8 cellular contexts compared by ENCODE assay signal in genomic region chr1:27504588-27505419, GRCh38. TPM values are rescaled to one million over a fixed set of nuclear protein-coding genes. Genes with fewer than 3 reads are reported as not detected.
A peak's percentile ranks its signal among the peaks of the same experiment; 100 is the strongest.
DNase-seq lines count a peak whose midpoint lies in the region; ATAC-seq and TF ChIP-seq lines count a peak whose summit lies in the region.

No MANE protein-coding gene starts in this region.

- H3K27me3 ChIP-seq in aorta (ENCODE audit: control insufficient read depth in 1 of 2, insufficient read depth in 2 of 2, low read length in 1 of 2): no peaks in the 10 kb centered on the region

- no peaks in the 10 kb centered on the region for H3K36me3 ChIP-seq in aorta (ENCODE audit: control insufficient read depth in 1 of 2, insufficient read depth in 2 of 2, low read length in 1 of 2)

- H3K4me1 ChIP-seq in aorta (ENCODE audit: control insufficient read depth in 1 of 2, insufficient read depth in 2 of 2, low read length in 2 of 2): no peaks in the 10 kb centered on the region

- ATAC-seq in natural killer cell treated with Interleukin-12 subunit alpha and Interleukin-12 subunit beta and Interleukin-15 and Interleukin-18, amount 100 ng/mL, for 72 hours: peak; percentile 24 to 36
- ATAC-seq in natural killer cell (no peak), aorta (ENCODE audit: low FRiP score) (peak; percentile 93), HG03159 (IDR thresholded peaks at IDR 0.05; ENCODE audit: unreplicated experiment) (no peak), HG03442 (IDR thresholded peaks at IDR 0.05; ENCODE audit: unreplicated experiment) (no peak), GM18502 (IDR thresholded peaks at IDR 0.05; ENCODE audit: poor library complexity, unreplicated experiment) (no peak)

- no peaks in the 10 kb centered on the region for H3K9me3 ChIP-seq in aorta (ENCODE audit: control insufficient read depth, low read length)

- H3K36me3 Mint-ChIP-seq in natural killer cell treated with Interleukin-12 subunit alpha and Interleukin-12 subunit beta and Interleukin-15 and Interleukin-18, amount 100 ng/mL, for 72 hours: no peaks in the 10 kb centered on the region
- no peaks in the 10 kb centered on the region for H3K36me3 Mint-ChIP-seq in natural killer cell
- no peaks in the 10 kb centered on the region for H3K36me3 Mint-ChIP-seq in nephron progenitor cell (ENCODE audit: low read depth)

- H3K27me3 Mint-ChIP-seq in natural killer cell treated with Interleukin-12 subunit alpha and Interleukin-12 subunit beta and Interleukin-15 and Interleukin-18, amount 100 ng/mL, for 72 hours: no peaks in the 10 kb centered on the region
- H3K27me3 Mint-ChIP-seq in natural killer cell (ENCODE audit: low read depth in 2 of 2) (no peaks in the 10 kb centered on the region), nephron progenitor cell (ENCODE audit: low read depth, poor library complexity) (peaks cover 4% of the 10 kb centered on the region)

- no peak for TF ChIP-seq CTCF in natural killer cell (IDR thresholded peaks at IDR 0.05)
- no peak for TF ChIP-seq CTCF in nephron progenitor cell (IDR thresholded peaks at IDR 0.05)

- intact Hi-C loops in natural killer cell (cut with micrococcal nuclease) (no loop called here), aorta (cut with DNase I) (no loop called here)

- DNase-seq in natural killer cell treated with Interleukin-12 subunit alpha and Interleukin-12 subunit beta and Interleukin-15 and Interleukin-18, amount 100 ng/mL, for 72 hours (ENCODE audit: low spot score): no peak
- no peak for DNase-seq in natural killer cell
- peak; percentile 1 for DNase-seq in germinal center (ENCODE audit: low spot score)
- DNase-seq in nephron progenitor cell: peak; percentile 81
- peak; percentile 88 to 90 for DNase-seq in aorta

- peaks cover 0 to 2% of the 10 kb centered on the region in 2 donors for H3K4me1 Mint-ChIP-seq in natural killer cell treated with Interleukin-12 subunit alpha and Interleukin-12 subunit beta and Interleukin-15 and Interleukin-18, amount 100 ng/mL, for 72 hours (ENCODE audit: low read depth in 2 of 2)
- H3K4me1 Mint-ChIP-seq in natural killer cell (no peaks in the 10 kb centered on the region), nephron progenitor cell (peaks cover 65% of the 10 kb centered on the region)

- no peak overlapping the region for H3K27ac Mint-ChIP-seq in natural killer cell treated with Interleukin-12 subunit alpha and Interleukin-12 subunit beta and Interleukin-15 and Interleukin-18, amount 100 ng/mL, for 72 hours
- no peak overlapping the region for H3K27ac Mint-ChIP-seq in natural killer cell
- peak overlapping the region; percentile 99 for H3K27ac Mint-ChIP-seq in nephron progenitor cell

- H3K9me3 Mint-ChIP-seq in natural killer cell treated with Interleukin-12 subunit alpha and Interleukin-12 subunit beta and Interleukin-15 and Interleukin-18, amount 100 ng/mL, for 72 hours: no peaks in the 10 kb centered on the region
- H3K9me3 Mint-ChIP-seq in natural killer cell (no peaks in the 10 kb centered on the region), nephron progenitor cell (no peaks in the 10 kb centered on the region)

- no peak overlapping the region for H3K4me3 Mint-ChIP-seq in natural killer cell treated with Interleukin-12 subunit alpha and Interleukin-12 subunit beta and Interleukin-15 and Interleukin-18, amount 100 ng/mL, for 72 hours
- H3K4me3 Mint-ChIP-seq in natural killer cell: no peak overlapping the region
- H3K4me3 Mint-ChIP-seq in nephron progenitor cell: peak overlapping the region; percentile 65

- H3K27ac ChIP-seq in aorta (ENCODE audit: low read depth in 1 of 2, low read length in 2 of 2): peak overlapping the region; percentile 46 to 93

- no peak overlapping the region for H3K4me3 ChIP-seq in aorta (ENCODE audit: low read length in 2 of 2)

- WGBS in aorta, 2 donors: 5 to 6% methylated on average over 13 of the region's 13 CpGs

RNA-seq across cellular contexts. Expression of gene WASF2, which starts 14.8 kb away (rescaled TPM):
- total RNA-seq in natural killer cell treated with Interleukin-12 subunit alpha and Interleukin-12 subunit beta and Interleukin-15 and Interleukin-18, amount 100 ng/mL, for 72 hours: 100 to 1,000 TPM in 1 of 2 donors, 10 to 100 TPM in 1; 97.7 to 110 TPM
- total RNA-seq in natural killer cell (100 to 1,000 TPM; 137 to 153 (median 143) TPM), aorta (100 to 1,000 TPM; 155 to 164 TPM)
- polyA plus RNA-seq in aorta: 10 to 100 TPM; 27.2 to 47.4 TPM

Comparison
In these comparisons a context has a peak if more than half of its experiments do, and no peak if none do; other contexts are left out.
1. ATAC-seq: peak in natural killer cell treated with Interleukin-12 subunit alpha and Interleukin-12 subunit beta and Interleukin-15 and Interleukin-18, amount 100 ng/mL, for 72 hours (2 of 2) and aorta (single experiment); none in natural killer cell (0 of 3), HG03159 (single experiment), HG03442 (single experiment) and GM18502 (single experiment).
2. DNase-seq: peak in germinal center (single experiment), nephron progenitor cell (single experiment) and aorta (2 of 2); none in natural killer cell treated with Interleukin-12 subunit alpha and Interleukin-12 subunit beta and Interleukin-15 and Interleukin-18, amount 100 ng/mL, for 72 hours (single experiment) and natural killer cell (single experiment).